In genomic region chr2:121073320-121074210, GRCh38 we compare ENCODE assay signal across 2 cellular contexts.
TF ChIP-seq lines count a peak whose summit lies in the region.

No MANE protein-coding gene starts in this region.

TF ChIP-seq in HEK293, 187 proteins besides CTCF, POLR2A, EP300 and RAD21:
- TF ChIP-seq ZNF155 (tag by site-specific recombination; IDR thresholded peaks at IDR 0.05) (no peak), KLF8 (tag by site-specific recombination; IDR thresholded peaks at IDR 0.05) (no peak), HOXD13 (CRISPR knock-in tag; IDR thresholded peaks at IDR 0.05; ENCODE audit: borderline replicate concordance) (0 out of 2 replicates have a peak, but pooled peaks have one; percentile 18), ZNF837 (tag by site-specific recombination; IDR thresholded peaks at IDR 0.05) (no peak), ZNF670 (tag by site-specific recombination; IDR thresholded peaks at IDR 0.05; ENCODE audit: low read depth) (no peak), ZFHX2 (tag by site-specific recombination; conservative IDR thresholded peaks at IDR 0.05) (0 out of 2 replicates have a peak, but pooled peaks have one; percentile 11), ZNF274 (IDR thresholded peaks at IDR 0.05; ENCODE audit: low read length) (no peak), ZNF274 (tag by site-specific recombination; IDR thresholded peaks at IDR 0.05; ENCODE audit: borderline replicate concordance) (no peak), ZBTB21 (tag by site-specific recombination; IDR thresholded peaks at IDR 0.05) (no peak), ZNF416 (tag by site-specific recombination; IDR thresholded peaks at IDR 0.05) (no peak), ZSCAN30 (tag by site-specific recombination; IDR thresholded peaks at IDR 0.05) (no peak), ZNF571 (tag by site-specific recombination; IDR thresholded peaks at IDR 0.05) (0 out of 2 replicates have a peak, but pooled peaks have one; percentile 10), ZNF624 (tag by site-specific recombination; IDR thresholded peaks at IDR 0.05) (no peak), ZNF513 (tag by site-specific recombination; IDR thresholded peaks at IDR 0.05) (no peak), ZNF341 (tag by site-specific recombination; IDR thresholded peaks at IDR 0.05; ENCODE audit: low read depth) (no peak), ZNF302 (tag by site-specific recombination; IDR thresholded peaks at IDR 0.05; ENCODE audit: low read depth) (no peak), ZNF549 (tag by site-specific recombination; IDR thresholded peaks at IDR 0.05) (no peak), ZNF311 (tag by site-specific recombination; IDR thresholded peaks at IDR 0.05; ENCODE audit: borderline replicate concordance) (0 out of 2 replicates have a peak, but pooled peaks have one; percentile 19), ZNF514 (tag by site-specific recombination; IDR thresholded peaks at IDR 0.05) (no peak), ZIC2 (tag by site-specific recombination; IDR thresholded peaks at IDR 0.05) (no peak), ZNF707 (tag by site-specific recombination; IDR thresholded peaks at IDR 0.05) (no peak)
- TF ChIP-seq, protein P1, sequence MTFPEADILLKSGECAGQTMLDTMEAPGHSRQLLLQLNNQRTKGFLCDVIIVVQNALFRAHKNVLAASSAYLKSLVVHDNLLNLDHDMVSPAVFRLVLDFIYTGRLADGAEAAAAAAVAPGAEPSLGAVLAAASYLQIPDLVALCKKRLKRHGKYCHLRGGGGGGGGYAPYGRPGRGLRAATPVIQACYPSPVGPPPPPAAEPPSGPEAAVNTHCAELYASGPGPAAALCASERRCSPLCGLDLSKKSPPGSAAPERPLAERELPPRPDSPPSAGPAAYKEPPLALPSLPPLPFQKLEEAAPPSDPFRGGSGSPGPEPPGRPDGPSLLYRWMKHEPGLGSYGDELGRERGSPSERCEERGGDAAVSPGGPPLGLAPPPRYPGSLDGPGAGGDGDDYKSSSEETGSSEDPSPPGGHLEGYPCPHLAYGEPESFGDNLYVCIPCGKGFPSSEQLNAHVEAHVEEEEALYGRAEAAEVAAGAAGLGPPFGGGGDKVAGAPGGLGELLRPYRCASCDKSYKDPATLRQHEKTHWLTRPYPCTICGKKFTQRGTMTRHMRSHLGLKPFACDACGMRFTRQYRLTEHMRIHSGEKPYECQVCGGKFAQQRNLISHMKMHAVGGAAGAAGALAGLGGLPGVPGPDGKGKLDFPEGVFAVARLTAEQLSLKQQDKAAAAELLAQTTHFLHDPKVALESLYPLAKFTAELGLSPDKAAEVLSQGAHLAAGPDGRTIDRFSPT (tag by site-specific recombination; IDR thresholded peaks at IDR 0.05), result no peak
- TF ChIP-seq, protein P2, sequence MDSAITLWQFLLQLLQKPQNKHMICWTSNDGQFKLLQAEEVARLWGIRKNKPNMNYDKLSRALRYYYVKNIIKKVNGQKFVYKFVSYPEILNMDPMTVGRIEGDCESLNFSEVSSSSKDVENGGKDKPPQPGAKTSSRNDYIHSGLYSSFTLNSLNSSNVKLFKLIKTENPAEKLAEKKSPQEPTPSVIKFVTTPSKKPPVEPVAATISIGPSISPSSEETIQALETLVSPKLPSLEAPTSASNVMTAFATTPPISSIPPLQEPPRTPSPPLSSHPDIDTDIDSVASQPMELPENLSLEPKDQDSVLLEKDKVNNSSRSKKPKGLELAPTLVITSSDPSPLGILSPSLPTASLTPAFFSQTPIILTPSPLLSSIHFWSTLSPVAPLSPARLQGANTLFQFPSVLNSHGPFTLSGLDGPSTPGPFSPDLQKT (IDR thresholded peaks at IDR 0.05; ENCODE audit: borderline replicate concordance, low read depth, low read length), result no peak
- TF ChIP-seq, protein P3, sequence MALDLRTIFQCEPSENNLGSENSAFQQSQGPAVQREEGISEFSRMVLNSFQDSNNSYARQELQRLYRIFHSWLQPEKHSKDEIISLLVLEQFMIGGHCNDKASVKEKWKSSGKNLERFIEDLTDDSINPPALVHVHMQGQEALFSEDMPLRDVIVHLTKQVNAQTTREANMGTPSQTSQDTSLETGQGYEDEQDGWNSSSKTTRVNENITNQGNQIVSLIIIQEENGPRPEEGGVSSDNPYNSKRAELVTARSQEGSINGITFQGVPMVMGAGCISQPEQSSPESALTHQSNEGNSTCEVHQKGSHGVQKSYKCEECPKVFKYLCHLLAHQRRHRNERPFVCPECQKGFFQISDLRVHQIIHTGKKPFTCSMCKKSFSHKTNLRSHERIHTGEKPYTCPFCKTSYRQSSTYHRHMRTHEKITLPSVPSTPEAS (tag by site-specific recombination; IDR thresholded peaks at IDR 0.05), result peak; percentile 94

TF ChIP-seq in IMR-90, 13 proteins besides CTCF, POLR2A, EP300 and RAD21:
- no peak for TF ChIP-seq NFE2L2 (IDR thresholded peaks at IDR 0.05; ENCODE audit: low read depth, low read length)
- no peak for TF ChIP-seq BHLHE40 (IDR thresholded peaks at IDR 0.05; ENCODE audit: low read depth, low read length)
- TF ChIP-seq MXI1 (IDR thresholded peaks at IDR 0.05; ENCODE audit: borderline replicate concordance, low read depth, low read length), result no peak
- TF ChIP-seq SMC3 (IDR thresholded peaks at IDR 0.05; ENCODE audit: low read depth, low read length), result no peak
- TF ChIP-seq CHD1 (IDR thresholded peaks at IDR 0.05; ENCODE audit: low read depth, low read length), result no peak
- TF ChIP-seq, protein P4, sequence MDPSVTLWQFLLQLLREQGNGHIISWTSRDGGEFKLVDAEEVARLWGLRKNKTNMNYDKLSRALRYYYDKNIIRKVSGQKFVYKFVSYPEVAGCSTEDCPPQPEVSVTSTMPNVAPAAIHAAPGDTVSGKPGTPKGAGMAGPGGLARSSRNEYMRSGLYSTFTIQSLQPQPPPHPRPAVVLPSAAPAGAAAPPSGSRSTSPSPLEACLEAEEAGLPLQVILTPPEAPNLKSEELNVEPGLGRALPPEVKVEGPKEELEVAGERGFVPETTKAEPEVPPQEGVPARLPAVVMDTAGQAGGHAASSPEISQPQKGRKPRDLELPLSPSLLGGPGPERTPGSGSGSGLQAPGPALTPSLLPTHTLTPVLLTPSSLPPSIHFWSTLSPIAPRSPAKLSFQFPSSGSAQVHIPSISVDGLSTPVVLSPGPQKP (IDR thresholded peaks at IDR 0.05; ENCODE audit: borderline replicate concordance, low read depth, low read length), result no peak
- TF ChIP-seq RFX5 (IDR thresholded peaks at IDR 0.05; ENCODE audit: low read depth, low read length), result no peak
- TF ChIP-seq FOS (IDR thresholded peaks at IDR 0.05; ENCODE audit: low read depth, low read length), result no peak
- TF ChIP-seq MAZ (IDR thresholded peaks at IDR 0.05; ENCODE audit: borderline replicate concordance, low read depth, low read length), result no peak
- TF ChIP-seq MAFK (IDR thresholded peaks at IDR 0.05; ENCODE audit: low read depth, low read length), result no peak
- no peak for TF ChIP-seq RCOR1 (IDR thresholded peaks at IDR 0.05; ENCODE audit: insufficient replicate concordance, low read length)
- TF ChIP-seq CEBPB (IDR thresholded peaks at IDR 0.05; ENCODE audit: low read depth, low read length), result no peak
- TF ChIP-seq, protein P5, sequence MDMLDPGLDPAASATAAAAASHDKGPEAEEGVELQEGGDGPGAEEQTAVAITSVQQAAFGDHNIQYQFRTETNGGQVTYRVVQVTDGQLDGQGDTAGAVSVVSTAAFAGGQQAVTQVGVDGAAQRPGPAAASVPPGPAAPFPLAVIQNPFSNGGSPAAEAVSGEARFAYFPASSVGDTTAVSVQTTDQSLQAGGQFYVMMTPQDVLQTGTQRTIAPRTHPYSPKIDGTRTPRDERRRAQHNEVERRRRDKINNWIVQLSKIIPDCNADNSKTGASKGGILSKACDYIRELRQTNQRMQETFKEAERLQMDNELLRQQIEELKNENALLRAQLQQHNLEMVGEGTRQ (IDR thresholded peaks at IDR 0.05; ENCODE audit: low read depth, low read length), result no peak
